ENCODE assay signal across 10 cellular contexts in genomic region chr20:8535403-8536003, GRCh38.
DNase-seq lines count a peak whose midpoint lies in the region; ATAC-seq and TF ChIP-seq lines count a peak whose summit lies in the region.
"Had no signal": no experiment of that assay in that cellular context is flagged by ENCODE, and none has a peak within 500 bp of the region (broad histone marks: within the 10 kb centered on the region; RNA-seq: fewer than 3 reads in every experiment).

No MANE protein-coding gene starts in this region.

- peaks cover 14% of the 10 kb centered on the region for H3K36me3 ChIP-seq in OCI-LY7 (ENCODE audit: insufficient read depth, low read length)

- H3K27ac ChIP-seq in OCI-LY7 (ENCODE audit: low read depth, low read length, poor library complexity, severe bottlenecking), result peak overlapping the region; percentile 93
- H3K27ac ChIP-seq: epithelial cell of prostate had no signal

- no peaks in the 10 kb centered on the region for H3K9me2 ChIP-seq in OCI-LY7 (ENCODE audit: insufficient read depth, low read length)

- BruUV-seq in OCI-LY7 (replicated peaks; lab: Mats Ljungman, UMichigan), result no TSS peak

- peaks cover 28% of the 10 kb centered on the region; the same call in 1 of the 2 replicates for H3K79me2 ChIP-seq in OCI-LY7 (ENCODE audit: insufficient read depth, low read depth, low read length)

- H2AFZ ChIP-seq in OCI-LY7 (ENCODE audit: low read length), result 0 out of 2 replicates have a peak overlapping the region, but pooled peaks have one; percentile 31

- CTCF ChIA-PET in OCI-LY7 (lab: Charles Lee; ENCODE audit: unreplicated experiment), result interaction anchor here (0.5 kb wide), 1 partner anchor 149 kb away, joined by 3 read pairs; no protein-coding TSS in a partner anchor

- POLR2A ChIA-PET in OCI-LY7 (lab: Charles Lee), result interaction anchor here (0.6 to 3.0 kb wide), 14 partner anchors 9 to 765 kb away, joined by 3 to 16 read pairs (median 4); no protein-coding TSS in a partner anchor

- H3K4me3 ChIP-seq in OCI-LY7 (ENCODE audit: low read depth, low read length, poor library complexity, severe bottlenecking) (peak overlapping the region; percentile 72), fibroblast of villous mesenchyme (ENCODE audit: low read depth, low read length) (no peak overlapping the region)

- DNase-seq in AML-193 (lab: John Stamatoyannopoulos, UW), result peak; percentile 29 to 37
- DNase-seq in GM13977 (ENCODE audit: low spot score), result peak; percentile 9
- peak; percentile 69 for DNase-seq in OCI-LY7 (ENCODE audit: low spot score)
- peak; percentile 8 for DNase-seq in fibroblast of villous mesenchyme (ENCODE audit: low read depth)
- DNase-seq in activated gamma-delta T cell (lab: John Stamatoyannopoulos, UW), result no peak
- no peak for DNase-seq in hepatic stellate cell (ENCODE audit: low spot score)
- no peak for DNase-seq in omental fat pad (ENCODE audit: low spot score)
- DNase-seq: T-helper 17 cell had no signal

- H4K20me1 ChIP-seq in OCI-LY7 (ENCODE audit: insufficient read depth, low read length), result no peaks in the 10 kb centered on the region

- intact Hi-C loops in OCI-LY7 (cut with micrococcal nuclease; ENCODE audit: unreplicated experiment), result loop anchor here (2.0 to 10.0 kb wide), 6 partner anchors 113 to 771 kb away; partner anchors contain the start of gene PLCB1

- peak overlapping the region; percentile 83 for H3K4me2 ChIP-seq in OCI-LY7 (ENCODE audit: low read length)

- H3K4me1 ChIP-seq in OCI-LY7 (ENCODE audit: insufficient read depth, low read length, poor library complexity, severe bottlenecking), result peaks cover 89% of the 10 kb centered on the region

- peaks cover 6% of the 10 kb centered on the region; the same call in 1 of the 2 replicates for H3K9me3 ChIP-seq in OCI-LY7 (ENCODE audit: low read length)

- TF ChIP-seq CTCF in GM13977 (IDR thresholded peaks at IDR 0.05; ENCODE audit: extremely low read depth, insufficient read depth, missing control alignments) (peak; percentile 42), OCI-LY7 (conservative IDR thresholded peaks at IDR 0.05; ENCODE audit: low read length) (peak; percentile 95), fibroblast of villous mesenchyme (IDR thresholded peaks at IDR 0.05; ENCODE audit: insufficient read depth, low read depth, low read length) (peak; percentile 64), omental fat pad (IDR thresholded peaks at IDR 0.05) (no peak)

- in situ Hi-C loops in GM13977 (cut with MboI; ENCODE audit: low pct_unique_long_range_greater_than_20kb, low sequenced_read_pairs, unreplicated experiment), result no loop called here

- ATAC-seq in omental fat pad (ENCODE audit: low FRiP score) (no peak), GM19328 (IDR thresholded peaks at IDR 0.05; ENCODE audit: unreplicated experiment) (no peak)
- ATAC-seq: T-helper 17 cell had no signal

Comparison
In these comparisons a context has a peak if more than half of its experiments do, and no peak if none do; other contexts are left out.
1. DNase-seq: peak in AML-193 (2 of 2), GM13977 (single experiment), OCI-LY7 (single experiment) and fibroblast of villous mesenchyme (single experiment); none in activated gamma-delta T cell (single experiment), hepatic stellate cell (single experiment) and omental fat pad (single experiment).
2. CTCF ChIP-seq: peak in GM13977 (single experiment), OCI-LY7 (single experiment) and fibroblast of villous mesenchyme (single experiment); none in omental fat pad (0 of 3).